In genomic region chr1:1428967-1429366, GRCh38 we compare ENCODE assay signal across 11 cellular contexts. TPM values are rescaled to one million over a fixed set of nuclear protein-coding genes. Genes with fewer than 3 reads are reported as not detected.
DNase-seq lines count a peak whose midpoint lies in the region; ATAC-seq and TF ChIP-seq lines count a peak whose summit lies in the region.
"Not testable (repeated sequence)": the region's sequence is repeated elsewhere in the genome, so short reads cannot be mapped to it uniquely, and the experiment has no call there.
"Had no signal": no experiment of that assay in that cellular context is flagged by ENCODE, and none has a peak within 500 bp of the region (broad histone marks: within the 10 kb centered on the region; RNA-seq: fewer than 3 reads in every experiment).

No MANE protein-coding gene starts in this region.

- H3K4me3 ChIP-seq in CD8-positive, alpha-beta T cell (ENCODE audit: low read depth, low read length); colonic mucosa; gastroesophageal sphincter; spleen; transverse colon: not testable (repeated sequence)

- in situ Hi-C loops in transverse colon (cut with MboI; ENCODE audit: low pct_ligation_motif_present in 1 of 4, low pct_unique_long_range_greater_than_20kb in 1 of 4, low sequenced_read_pairs in 3 of 4) = not testable (repeated sequence)

- TF ChIP-seq CTCF in CD8-positive, alpha-beta T cell (IDR thresholded peaks at IDR 0.05); WTC11 (IDR thresholded peaks at IDR 0.05); colonic mucosa (IDR thresholded peaks at IDR 0.05); gastroesophageal sphincter (IDR thresholded peaks at IDR 0.05); spleen (IDR thresholded peaks at IDR 0.05 in 8 of 11, conservative IDR thresholded peaks at IDR 0.05 in 3 of 11); transverse colon (IDR thresholded peaks at IDR 0.05): not testable (repeated sequence)

- not testable (repeated sequence) for H3K27me3 ChIP-seq in CD8-positive, alpha-beta T cell (ENCODE audit: insufficient read depth, low read length); colonic mucosa; gastroesophageal sphincter; layer of hippocampus (ENCODE audit: control insufficient read depth, insufficient read depth, low read length)
- peaks cover 0 to 98% (median 17%) of the 10 kb centered on the region in 7 donors for H3K27me3 ChIP-seq in spleen (replicated peaks in 1 of 7)
- peaks cover 24% of the 10 kb centered on the region for H3K27me3 ChIP-seq in transverse colon

- not testable (repeated sequence) for H3K36me3 ChIP-seq in CD8-positive, alpha-beta T cell (ENCODE audit: insufficient read depth, low read length); colonic mucosa; gastroesophageal sphincter; spleen; transverse colon

- intact Hi-C loops in CD8-positive, alpha-beta T cell (cut with DNase I, micrococcal nuclease); colonic mucosa (cut with DNase I); spleen (cut with DNase I; ENCODE audit: low total_unique reads); transverse colon (cut with DNase I; ENCODE audit: low total_unique reads): not testable (repeated sequence)

- peaks cover 21% of the 10 kb centered on the region for H3K27me3 Mint-ChIP-seq in CD8-positive, alpha-beta T cell (ENCODE audit: low read depth)
- not testable (repeated sequence) for H3K27me3 Mint-ChIP-seq in WTC11 (ENCODE audit: low read depth)
- H3K27me3 Mint-ChIP-seq in natural killer cell treated with Interleukin-12 subunit alpha and Interleukin-12 subunit beta and Interleukin-15 and Interleukin-18, amount 100 ng/mL, for 72 hours = peaks cover 0 to 12% of the 10 kb centered on the region in 2 donors

- POLR2A ChIA-PET in CD8-positive, alpha-beta T cell (lab: Charles Lee) = not testable (repeated sequence)
- POLR2A ChIA-PET in WTC11 (lab: Charles Lee) = interaction anchor here (0.7 to 0.9 kb wide), 2 partner anchors 29 to 41 kb away, joined by 3 to 4 read pairs; partner anchors contain the start of gene CCNL2

- H3K27ac ChIP-seq in CD8-positive, alpha-beta T cell (ENCODE audit: low read depth, low read length) = not testable (repeated sequence)
- peak overlapping the region; percentile 96 for H3K27ac ChIP-seq in colonic mucosa
- peak overlapping the region in 3 of 4 donors; percentile 94 to 97 (median 95) for H3K27ac ChIP-seq in gastroesophageal sphincter
- peak overlapping the region; percentile 82 for H3K27ac ChIP-seq in layer of hippocampus (ENCODE audit: low read depth, low read length)
- peak overlapping the region in 1 of 8 donors; percentile 81 for H3K27ac ChIP-seq in spleen
- H3K27ac ChIP-seq in transverse colon = peak overlapping the region; percentile 88 to 96 (median 94)

- TF ChIP-seq EP300 in gastroesophageal sphincter (IDR thresholded peaks at IDR 0.05); transverse colon (IDR thresholded peaks at IDR 0.05; ENCODE audit: low read depth): not testable (repeated sequence)

- not testable (repeated sequence) for H3K9me3 ChIP-seq in CD8-positive, alpha-beta T cell (ENCODE audit: low read length); colonic mucosa; gastroesophageal sphincter; spleen; transverse colon

- not testable (repeated sequence) for H3K36me3 Mint-ChIP-seq in CD8-positive, alpha-beta T cell; WTC11; natural killer cell treated with Interleukin-12 subunit alpha and Interleukin-12 subunit beta and Interleukin-15 and Interleukin-18, amount 100 ng/mL, for 72 hours

- H3K4me1 ChIP-seq in CD8-positive, alpha-beta T cell (ENCODE audit: insufficient read depth, low read length) = not testable (repeated sequence)
- peaks cover 18% of the 10 kb centered on the region for H3K4me1 ChIP-seq in colonic mucosa
- H3K4me1 ChIP-seq in gastroesophageal sphincter = peaks cover 0 to 80% (median 44%) of the 10 kb centered on the region in 3 donors
- H3K4me1 ChIP-seq in spleen = peaks cover 18 to 66% (median 41%) of the 10 kb centered on the region in 6 donors
- H3K4me1 ChIP-seq in transverse colon = peaks cover 42 to 49% (median 47%) of the 10 kb centered on the region in 4 donors

- not testable (repeated sequence) for H3K4me1 Mint-ChIP-seq in CD8-positive, alpha-beta T cell (ENCODE audit: low read depth); natural killer cell treated with Interleukin-12 subunit alpha and Interleukin-12 subunit beta and Interleukin-15 and Interleukin-18, amount 100 ng/mL, for 72 hours (ENCODE audit: low read depth in 2 of 2)
- H3K4me1 Mint-ChIP-seq in WTC11 = peaks cover 37% of the 10 kb centered on the region

- not testable (repeated sequence) for TF ChIP-seq POLR2A in gastroesophageal sphincter (IDR thresholded peaks at IDR 0.05); spleen (IDR thresholded peaks at IDR 0.05); transverse colon (IDR thresholded peaks at IDR 0.05)

- not testable (repeated sequence) for H3K9me3 Mint-ChIP-seq in CD8-positive, alpha-beta T cell; WTC11; natural killer cell treated with Interleukin-12 subunit alpha and Interleukin-12 subunit beta and Interleukin-15 and Interleukin-18, amount 100 ng/mL, for 72 hours

- ATAC-seq in CD8-positive, alpha-beta T cell; WTC11; gastroesophageal sphincter; natural killer cell treated with Interleukin-12 subunit alpha and Interleukin-12 subunit beta and Interleukin-15 and Interleukin-18, amount 100 ng/mL, for 72 hours: not testable (repeated sequence)

- CTCF ChIA-PET in CD8-positive, alpha-beta T cell (lab: Charles Lee) = interaction anchor here (4.0 kb wide), 1 partner anchor 12 kb away, joined by 17 read pairs; no protein-coding TSS in a partner anchor
- CTCF ChIA-PET in WTC11 (lab: Charles Lee) = interaction anchor here (0.7 to 1.4 kb wide), 3 partner anchors 9 to 27 kb away, joined by 3 to 4 read pairs (median 3); no protein-coding TSS in a partner anchor

- H3K27ac Mint-ChIP-seq in CD8-positive, alpha-beta T cell; WTC11: not testable (repeated sequence)
- H3K27ac Mint-ChIP-seq in natural killer cell treated with Interleukin-12 subunit alpha and Interleukin-12 subunit beta and Interleukin-15 and Interleukin-18, amount 100 ng/mL, for 72 hours = peak overlapping the region in 1 of 2 donors; percentile 79

- 74 to 92% methylated on average over 5 to 6 of the region's 6 CpGs for WGBS in gastroesophageal sphincter (ENCODE audit: low coverage in 1 of 2), 2 donors
- WGBS in spleen, 5 donors = 91 to 96% (median 96%) methylated on average over 5 to 6 of the region's 6 CpGs
- 83% methylated on average over 2 to 6 of the region's 6 CpGs for WGBS in transverse colon (ENCODE audit: low coverage in 1 of 2), 2 donors

- not testable (repeated sequence) for DNase-seq in CD8-positive, alpha-beta T cell; WTC11 (ENCODE audit: low spot score); colonic mucosa; transverse colon
- peak; percentile 8 for DNase-seq in natural killer cell treated with Interleukin-12 subunit alpha and Interleukin-12 subunit beta and Interleukin-15 and Interleukin-18, amount 100 ng/mL, for 72 hours (ENCODE audit: low spot score)
- DNase-seq in spleen = peak; percentile 0

- peak overlapping the region; percentile 11 for H3K4me3 Mint-ChIP-seq in CD8-positive, alpha-beta T cell
- peak overlapping the region; percentile 3; the same call in 1 of the 2 replicates for H3K4me3 Mint-ChIP-seq in WTC11
- H3K4me3 Mint-ChIP-seq in natural killer cell treated with Interleukin-12 subunit alpha and Interleukin-12 subunit beta and Interleukin-15 and Interleukin-18, amount 100 ng/mL, for 72 hours = not testable (repeated sequence)

- not testable (repeated sequence) for H3K9ac ChIP-seq in colonic mucosa (ENCODE audit: low read depth in 2 of 2, low read length in 2 of 2)

RNA-seq across cellular contexts. Expression of gene VWA1, which starts 6.5 kb away (rescaled TPM):
- not detected for total RNA-seq in CD8-positive, alpha-beta T cell
- total RNA-seq in WTC11 (2021) (28.3 to 35.5 TPM (median 28.3 TPM) in 3 replicates), colonic mucosa (10 to 100 TPM; 43.5 to 74.0 TPM), gastroesophageal sphincter (100 to 1,000 TPM in 2 of 4 donors, 10 to 100 TPM in 2; 59.8 to 137 (median 96.4) TPM), spleen (10 to 100 TPM in 6 of 7 donors, 1 to 10 TPM in 1; 3.9 to 18.0 (median 13.1) TPM), transverse colon (10 to 100 TPM; 29.4 to 82.0 (median 51.6) TPM)
- total RNA-seq in natural killer cell treated with Interleukin-12 subunit alpha and Interleukin-12 subunit beta and Interleukin-15 and Interleukin-18, amount 100 ng/mL, for 72 hours = 1 to 10 TPM; 1.3 to 7.7 TPM
- polyA plus RNA-seq in spleen = 10 to 100 TPM in 2 of 3 donors, 1 to 10 TPM in 1; 4.1 to 12.7 (median 11.0) TPM
- polyA plus RNA-seq: CD8-positive, alpha-beta memory T cell had no signal

RNA-seq across cellular contexts. Expression of gene ANKRD65, which starts 7.9 kb away (rescaled TPM):
- total RNA-seq in CD8-positive, alpha-beta T cell = not detected
- total RNA-seq in WTC11 (2021) (1.6 to 2.8 TPM (median 1.9 TPM) in 3 replicates), colonic mucosa (1 to 10 TPM in 1 of 2 donors, under 1 TPM in 1; 0.57 to 2.0 TPM), gastroesophageal sphincter (10 to 100 TPM in 2 of 4 donors, 1 to 10 TPM in 2; 8.7 to 16.9 (median 10.3) TPM), spleen (1 to 10 TPM in 5 of 7 donors, under 1 TPM in 2; 0.43 to 2.7 (median 1.2) TPM), transverse colon (1 to 10 TPM in 3 of 4 donors, under 1 TPM in 1; 0.80 to 4.5 (median 1.9) TPM)
- total RNA-seq in natural killer cell treated with Interleukin-12 subunit alpha and Interleukin-12 subunit beta and Interleukin-15 and Interleukin-18, amount 100 ng/mL, for 72 hours = not detected
- polyA plus RNA-seq in spleen = 1 to 10 TPM; 2.3 to 4.3 (median 3.0) TPM
- total RNA-seq: A673; CD8-positive, alpha-beta memory T cell had no signal
- polyA plus RNA-seq: CD8-positive, alpha-beta memory T cell had no signal

RNA-seq across cellular contexts. Expression of gene ATAD3C, which starts 20.5 kb away (rescaled TPM):
- under 1 TPM; 0.79 to 0.89 TPM for total RNA-seq in CD8-positive, alpha-beta T cell
- total RNA-seq in WTC11 (2021) (0.60 to 0.94 TPM (median 0.61 TPM) in 3 replicates), colonic mucosa (under 1 TPM; 0.16 to 0.64 TPM), gastroesophageal sphincter (1 to 10 TPM in 1 of 4 donors, under 1 TPM in 2, not detected in 1; 0.47 to 1.1 (median 0.94) TPM), spleen (1 to 10 TPM in 2 of 7 donors, under 1 TPM in 3, not detected in 2; 0.25 to 3.9 (median 0.57) TPM), transverse colon (1 to 10 TPM in 1 of 4 donors, under 1 TPM in 2, not detected in 1; 0.75 to 1.3 (median 1.00) TPM)
- total RNA-seq in natural killer cell treated with Interleukin-12 subunit alpha and Interleukin-12 subunit beta and Interleukin-15 and Interleukin-18, amount 100 ng/mL, for 72 hours = 1 to 10 TPM in 1 of 2 donors, under 1 TPM in 1; 0.17 to 1.7 TPM
- polyA plus RNA-seq in spleen = under 1 TPM; 0.55 to 0.85 (median 0.83) TPM
- polyA plus RNA-seq: AG04450 had no signal

RNA-seq across cellular contexts. Expression of gene MRPL20, which starts 21.9 kb away (rescaled TPM):
- 10 to 100 TPM; 92.6 to 92.7 TPM for total RNA-seq in CD8-positive, alpha-beta T cell
- total RNA-seq in WTC11 (2021) = 126 to 156 TPM (median 134 TPM) in 3 replicates
- total RNA-seq in colonic mucosa = 100 to 1,000 TPM in 1 of 2 donors, 10 to 100 TPM in 1; 88.1 to 143 TPM
- 100 to 1,000 TPM; 121 to 215 (median 159) TPM for total RNA-seq in gastroesophageal sphincter
- 100 to 1,000 TPM; 138 to 175 TPM for total RNA-seq in natural killer cell treated with Interleukin-12 subunit alpha and Interleukin-12 subunit beta and Interleukin-15 and Interleukin-18, amount 100 ng/mL, for 72 hours
- total RNA-seq in spleen = 100 to 1,000 TPM in 3 of 7 donors, 10 to 100 TPM in 4; 67.4 to 144 (median 91.3) TPM
- 100 to 1,000 TPM; 101 to 168 (median 122) TPM for polyA plus RNA-seq in spleen
- 100 to 1,000 TPM in 1 of 4 donors, 10 to 100 TPM in 3; 40.0 to 183 (median 97.0) TPM for total RNA-seq in transverse colon

RNA-seq across cellular contexts. Expression of gene CCNL2, which starts 29.8 kb away (rescaled TPM):
- total RNA-seq in CD8-positive, alpha-beta T cell = 100 to 1,000 TPM; 307 to 328 TPM
- total RNA-seq in WTC11 (2021) (117 to 142 TPM (median 117 TPM) in 3 replicates), colonic mucosa (100 to 1,000 TPM in 1 of 2 donors, 10 to 100 TPM in 1; 92.3 to 104 TPM), gastroesophageal sphincter (100 to 1,000 TPM in 2 of 4 donors, 10 to 100 TPM in 2; 31.6 to 248 (median 127) TPM), spleen (100 to 1,000 TPM; 167 to 299 (median 208) TPM), transverse colon (100 to 1,000 TPM; 169 to 657 (median 349) TPM)
- total RNA-seq in natural killer cell treated with Interleukin-12 subunit alpha and Interleukin-12 subunit beta and Interleukin-15 and Interleukin-18, amount 100 ng/mL, for 72 hours = 100 to 1,000 TPM; 124 to 196 TPM
- 100 to 1,000 TPM; 111 to 230 (median 199) TPM for polyA plus RNA-seq in spleen
